20 cellular contexts compared by ENCODE assay signal in the genomic region with DNA sequence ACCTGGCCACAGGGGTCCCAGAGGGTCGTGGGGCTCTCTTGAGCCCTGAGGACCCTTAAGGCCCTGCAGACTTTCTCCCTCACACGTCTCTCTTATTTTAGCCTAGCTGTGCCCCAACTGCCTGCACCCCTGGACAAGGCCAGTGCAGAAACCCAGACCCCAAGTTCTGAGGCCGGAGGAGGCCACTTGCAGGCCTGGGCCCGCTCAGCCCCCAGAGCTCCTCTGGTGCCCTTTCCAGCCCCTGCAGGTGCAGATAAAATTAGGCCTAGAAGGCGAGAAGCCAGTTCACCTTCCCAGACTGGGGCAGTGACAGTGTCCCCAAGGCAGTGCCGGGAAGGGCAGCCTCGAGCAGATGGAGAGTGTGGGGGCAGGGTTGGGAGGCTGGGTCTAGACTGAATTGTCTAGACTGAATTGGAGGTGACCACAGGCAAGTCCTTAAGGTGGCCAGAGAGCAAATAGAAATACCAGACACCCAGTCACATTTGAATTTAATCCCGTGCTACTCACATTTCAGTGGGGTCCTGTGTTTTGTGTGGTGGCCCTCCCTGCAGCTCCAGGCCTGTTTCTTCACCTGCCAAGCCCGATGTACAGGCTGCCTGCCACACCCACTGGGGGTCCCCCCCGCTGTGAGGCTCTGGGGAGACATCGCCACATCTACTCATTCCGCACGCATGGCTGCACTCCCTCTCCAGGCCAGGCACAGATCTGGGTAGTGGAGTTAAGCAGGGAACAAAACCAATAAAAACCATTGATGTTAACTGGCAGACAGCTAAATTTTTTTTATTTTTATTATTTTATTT. TPM values are rescaled to one million over a fixed set of nuclear protein-coding genes. Genes with fewer than 3 reads are reported as not detected.
DNase-seq lines count a peak whose midpoint lies in the region; ATAC-seq and TF ChIP-seq lines count a peak whose summit lies in the region.
"Had no signal": no experiment of that assay in that cellular context is flagged by ENCODE, and none has a peak within 500 bp of the region (broad histone marks: within the 10 kb centered on the region; RNA-seq: fewer than 3 reads in every experiment).

No MANE protein-coding gene starts in this region.

- 84% methylated on average over 12 of the region's 13 CpGs for WGBS in mesenchymal stem cell

- H3K4me1 ChIP-seq in mesenchymal stem cell (ENCODE audit: control insufficient read depth, insufficient read depth, low read depth, low read length): peaks cover 38% of the 10 kb centered on the region
- H3K4me1 ChIP-seq: body of pancreas had no signal

- H2AK5ac ChIP-seq in mesenchymal stem cell (ENCODE audit: low read length, severe bottlenecking): peak overlapping the region; percentile 71

- no peak overlapping the region for H3K27ac ChIP-seq in mesenchymal stem cell (ENCODE audit: low read length, poor library complexity, severe bottlenecking)
- H3K27ac ChIP-seq: body of pancreas, C4-2B, dorsolateral prefrontal cortex, tibial nerve had no signal

- H3K23ac ChIP-seq in mesenchymal stem cell (ENCODE audit: low read length in 2 of 2): no peak overlapping the region

- peak overlapping the region; percentile 56 for H2BK15ac ChIP-seq in mesenchymal stem cell (ENCODE audit: low read depth, poor library complexity, severe bottlenecking)

- no peak overlapping the region for H3K27ac Mint-ChIP-seq in activated T-cell treated with anti-CD3 and anti-CD28 coated beads, Interleukin-2, amount 50 U/mL, for 24 hours
- H3K27ac Mint-ChIP-seq: activated CD4-positive, alpha-beta T cell treated with anti-CD3 and anti-CD28 coated beads for 36 hours; T-helper 2 cell treated with Interferon-gamma antibody and Interleukin-4, amounts not matched to agents 5 μg/mL and 100 μg/mL, for 36 hours had no signal

- H3K4me2 ChIP-seq in mesenchymal stem cell (ENCODE audit: low read length, poor library complexity, severe bottlenecking): no peak overlapping the region

- H3K18ac ChIP-seq in mesenchymal stem cell (ENCODE audit: low read depth in 1 of 2, low read length in 2 of 2): no peak overlapping the region

- no peak overlapping the region for H2BK5ac ChIP-seq in mesenchymal stem cell (ENCODE audit: low read depth, low read length, poor library complexity, severe bottlenecking)

- H3K27me3 Mint-ChIP-seq in activated T-cell treated with anti-CD3 and anti-CD28 coated beads, Interleukin-2, amount 50 U/mL, for 24 hours: no peaks in the 10 kb centered on the region
- H3K27me3 Mint-ChIP-seq: activated CD4-positive, alpha-beta T cell treated with anti-CD3 and anti-CD28 coated beads for 36 hours had no signal

- CTCF ChIA-PET in HEK293T (lab: Yijun Ruan, JAX): interaction anchor here (0.7 to 1.2 kb wide), 3 partner anchors 11 to 44 kb away, joined by 3 to 4 read pairs (median 3); partner anchors contain the start of gene UQCC2

- peak; percentile 94 for DNase-seq in DMS79 treated with DMSO at 0.1 percent for 48 hours (lab: John Stamatoyannopoulos, UW)
- DNase-seq in NCI-H1417 treated with DMSO at 0.1 percent for 48 hours (lab: John Stamatoyannopoulos, UW): peak; percentile 25
- DNase-seq in NCI-H526 (lab: John Stamatoyannopoulos, UW): peak; percentile 51 to 82
- no peak for DNase-seq in mesenchymal stem cell
- no peak for DNase-seq in cortex of kidney (lab: John Stamatoyannopoulos, UW)
- no peak for DNase-seq in activated T-cell treated with anti-CD3 and anti-CD28 coated beads, Interleukin-2, amount 50 U/mL, for 24 hours
- DNase-seq in HEK293T (ENCODE audit: extremely low spot score): no peak
- DNase-seq: activated CD4-positive, alpha-beta T cell treated with anti-CD3 and anti-CD28 coated beads for 36 hours; activated naive CD4-positive, alpha-beta T cell treated with anti-CD3 and anti-CD28 coated beads, Interleukin-2, amount 50 U/mL, for 16 hours; body of pancreas; dorsolateral prefrontal cortex; MG63; midbrain; occipital lobe; stimulated activated CD4-positive, alpha-beta T cell treated with anti-CD3 and anti-CD28 coated beads, Interleukin-4, amount 100 ng/mL, for 24 hours had no signal

- no peaks in the 10 kb centered on the region for H3K79me1 ChIP-seq in mesenchymal stem cell (replicated peaks; ENCODE audit: low read length, poor library complexity, severe bottlenecking)

- no peak overlapping the region for H3K4me3 ChIP-seq in mesenchymal stem cell (ENCODE audit: insufficient read depth in 1 of 2, low read depth in 1 of 2, low read length in 2 of 2)
- H3K4me3 ChIP-seq: body of pancreas, dorsolateral prefrontal cortex, MG63, tibial nerve had no signal

- no peaks in the 10 kb centered on the region for H3K4me1 Mint-ChIP-seq in activated T-cell treated with anti-CD3 and anti-CD28 coated beads, Interleukin-2, amount 50 U/mL, for 24 hours (ENCODE audit: low read depth)
- H3K4me1 Mint-ChIP-seq: activated CD4-positive, alpha-beta T cell treated with anti-CD3 and anti-CD28 coated beads for 36 hours had no signal

- H4K91ac ChIP-seq in mesenchymal stem cell (ENCODE audit: low read length): no peak overlapping the region

- H3K9me3 Mint-ChIP-seq in activated T-cell treated with anti-CD3 and anti-CD28 coated beads, Interleukin-2, amount 50 U/mL, for 24 hours: no peaks in the 10 kb centered on the region
- H3K9me3 Mint-ChIP-seq: T-helper 2 cell treated with Interferon-gamma antibody and Interleukin-4, amounts not matched to agents 5 μg/mL and 100 μg/mL, for 36 hours had no signal

- peak overlapping the region; percentile 7 to 18 for H2BK12ac ChIP-seq in mesenchymal stem cell (ENCODE audit: low read length in 2 of 2)

- no peaks in the 10 kb centered on the region for H3K36me3 ChIP-seq in mesenchymal stem cell (ENCODE audit: control insufficient read depth in 1 of 2, insufficient read depth in 2 of 2, low read depth in 1 of 2, low read length in 2 of 2)
- H3K36me3 ChIP-seq: MG63, tibial nerve had no signal

- no peak overlapping the region for H3K9ac ChIP-seq in mesenchymal stem cell (ENCODE audit: low read length)

- H4K8ac ChIP-seq in mesenchymal stem cell (ENCODE audit: low read length): peak overlapping the region; percentile 19

- H2BK120ac ChIP-seq in mesenchymal stem cell (ENCODE audit: low read depth, low read length): no peak overlapping the region

- H3K27me3 ChIP-seq in mesenchymal stem cell (ENCODE audit: control insufficient read depth in 1 of 2, insufficient read depth in 1 of 2, low read length in 2 of 2): peaks cover 0 to 45% of the 10 kb centered on the region in 2 experiments
- H3K27me3 ChIP-seq: body of pancreas, dorsolateral prefrontal cortex, MG63, tibial nerve had no signal

- no peak overlapping the region for H3K14ac ChIP-seq in mesenchymal stem cell (ENCODE audit: low read length in 2 of 2)

- H3K9me3 ChIP-seq in mesenchymal stem cell (ENCODE audit: control insufficient read depth, low read length): no peaks in the 10 kb centered on the region
- H3K9me3 ChIP-seq: body of pancreas, MG63, tibial nerve had no signal

- no peak overlapping the region for H3K4ac ChIP-seq in mesenchymal stem cell (ENCODE audit: low read depth in 1 of 2, low read length in 2 of 2)

- POLR2A ChIA-PET in HEK293T (lab: Yijun Ruan, JAX): interaction anchor here (1.7 kb wide), 1 partner anchor 44 kb away, joined by 6 read pairs; the partner anchor contains the start of gene UQCC2

- no peaks in the 10 kb centered on the region for H3K36me3 Mint-ChIP-seq in activated T-cell treated with anti-CD3 and anti-CD28 coated beads, Interleukin-2, amount 50 U/mL, for 24 hours (ENCODE audit: low read depth)

- ATAC-seq in GM19463 (IDR thresholded peaks at IDR 0.05; ENCODE audit: unreplicated experiment): no peak
- ATAC-seq: activated CD4-positive, alpha-beta T cell treated with anti-CD3 and anti-CD28 coated beads for 36 hours; body of pancreas had no signal

- no peak overlapping the region for H3K4me3 Mint-ChIP-seq in activated T-cell treated with anti-CD3 and anti-CD28 coated beads, Interleukin-2, amount 50 U/mL, for 24 hours
- H3K4me3 Mint-ChIP-seq: activated CD4-positive, alpha-beta T cell treated with anti-CD3 and anti-CD28 coated beads for 36 hours; T-helper 2 cell treated with Interferon-gamma antibody and Interleukin-4, amounts not matched to agents 5 μg/mL and 100 μg/mL, for 36 hours had no signal

- no peak overlapping the region for H2AFZ ChIP-seq in mesenchymal stem cell (ENCODE audit: low read depth, low read length)

TF ChIP-seq in HEK293T, 16 proteins besides CTCF, POLR2A, EP300 and RAD21:
- TF ChIP-seq LEF1 (IDR thresholded peaks at IDR 0.05; ENCODE audit: borderline replicate concordance) (no peak), FOXK2 (IDR thresholded peaks at IDR 0.05) (no peak), L3MBTL2 (conservative IDR thresholded peaks at IDR 0.05) (no peak), ELF4 (IDR thresholded peaks at IDR 0.05) (no peak), SP1 (IDR thresholded peaks at IDR 0.05) (no peak), HDGF (IDR thresholded peaks at IDR 0.05; ENCODE audit: borderline replicate concordance) (no peak), BHLHE40 (IDR thresholded peaks at IDR 0.05; ENCODE audit: borderline replicate concordance) (no peak), FOXM1 (IDR thresholded peaks at IDR 0.05; ENCODE audit: borderline replicate concordance) (no peak), SUZ12 (IDR thresholded peaks at IDR 0.05) (no peak), NFRKB (IDR thresholded peaks at IDR 0.05) (no peak), FOXA1 (IDR thresholded peaks at IDR 0.05) (no peak), ZNF384 (IDR thresholded peaks at IDR 0.05) (no peak), TARDBP (IDR thresholded peaks at IDR 0.05) (no peak), CTBP1 (IDR thresholded peaks at IDR 0.05; ENCODE audit: borderline replicate concordance) (no peak), ARNT (IDR thresholded peaks at IDR 0.05) (no peak)
- TF ChIP-seq, protein P1, sequence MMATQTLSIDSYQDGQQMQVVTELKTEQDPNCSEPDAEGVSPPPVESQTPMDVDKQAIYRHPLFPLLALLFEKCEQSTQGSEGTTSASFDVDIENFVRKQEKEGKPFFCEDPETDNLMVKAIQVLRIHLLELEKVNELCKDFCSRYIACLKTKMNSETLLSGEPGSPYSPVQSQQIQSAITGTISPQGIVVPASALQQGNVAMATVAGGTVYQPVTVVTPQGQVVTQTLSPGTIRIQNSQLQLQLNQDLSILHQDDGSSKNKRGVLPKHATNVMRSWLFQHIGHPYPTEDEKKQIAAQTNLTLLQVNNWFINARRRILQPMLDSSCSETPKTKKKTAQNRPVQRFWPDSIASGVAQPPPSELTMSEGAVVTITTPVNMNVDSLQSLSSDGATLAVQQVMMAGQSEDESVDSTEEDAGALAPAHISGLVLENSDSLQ (IDR thresholded peaks at IDR 0.05): no peak

RNA-seq across cellular contexts. Expression of gene IP6K3, which starts 8.6 kb away (rescaled TPM):
- polyA plus RNA-seq in mesenchymal stem cell (2013, experiment 1 of 2): 6.7 TPM
- 6.5 TPM for polyA plus RNA-seq in mesenchymal stem cell (2013, experiment 2 of 2)

RNA-seq across cellular contexts. Expression of gene LEMD2, which starts 33.7 kb away (rescaled TPM):
- polyA plus RNA-seq in mesenchymal stem cell (2013, experiment 1 of 2): 37.2 TPM
- 35.9 TPM for polyA plus RNA-seq in mesenchymal stem cell (2013, experiment 2 of 2)

RNA-seq across cellular contexts. Expression of gene UQCC2, which starts 43.8 kb away (rescaled TPM):
- 101 TPM for polyA plus RNA-seq in mesenchymal stem cell (2013, experiment 1 of 2)
- 111 TPM for polyA plus RNA-seq in mesenchymal stem cell (2013, experiment 2 of 2)

RNA-seq across cellular contexts. Expression of gene MLN, which starts 48.5 kb away (rescaled TPM):
- not detected for polyA plus RNA-seq in mesenchymal stem cell (2013, experiment 1 of 2)
- polyA plus RNA-seq in mesenchymal stem cell (2013, experiment 2 of 2): not detected
- polyA plus RNA-seq: esophagus had no signal

Comparison
In these comparisons a context has a peak if more than half of its experiments do, and no peak if none do; other contexts are left out.
1. DNase-seq: peak in DMS79 treated with DMSO at 0.1 percent for 48 hours (single experiment), NCI-H1417 treated with DMSO at 0.1 percent for 48 hours (single experiment) and NCI-H526 (2 of 2); none in mesenchymal stem cell (single experiment), cortex of kidney (single experiment), activated T-cell treated with anti-CD3 and anti-CD28 coated beads, Interleukin-2, amount 50 U/mL, for 24 hours (single experiment) and HEK293T (single experiment).